ENCODE assay signal across 15 cellular contexts in the genomic region with DNA sequence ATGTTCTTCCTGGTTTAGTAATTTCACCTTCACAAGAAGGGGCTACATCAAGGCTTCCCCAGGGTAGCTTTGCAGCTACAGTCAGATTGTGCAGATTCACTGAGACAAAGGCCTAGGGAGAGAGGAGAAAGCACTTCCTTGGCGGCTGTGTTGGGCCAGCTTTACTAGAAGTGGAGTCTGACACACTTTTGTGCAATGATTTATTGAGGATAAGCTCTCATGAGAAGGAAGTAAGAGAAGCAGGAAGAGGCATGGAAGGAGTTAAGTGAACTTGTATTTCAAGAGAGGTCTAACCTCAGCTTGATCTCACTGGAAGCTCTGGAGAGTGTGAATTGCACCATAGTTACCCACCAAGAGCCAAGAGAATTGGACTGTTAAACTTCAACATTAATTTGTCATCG.
DNase-seq lines count a peak whose midpoint lies in the region; ATAC-seq, FAIRE-seq and TF ChIP-seq lines count a peak whose summit lies in the region.
"Had no signal": no experiment of that assay in that cellular context is flagged by ENCODE, and none has a peak within 500 bp of the region (broad histone marks: within the 10 kb centered on the region; RNA-seq: fewer than 3 reads in every experiment).

No MANE protein-coding gene starts in this region.

- WGBS in heart right ventricle, 2 donors: 96% methylated on average over 2 of the region's 2 CpGs
- 80 to 82% methylated on average over 1 to 2 of the region's 2 CpGs for WGBS in transverse colon (ENCODE audit: low coverage in 1 of 2), 2 donors
- WGBS in stomach, 5 donors: 89 to 98% (median 95%) methylated on average over 2 of the region's 2 CpGs

- no peaks in the 10 kb centered on the region for H3K9me3 Mint-ChIP-seq in activated CD4-positive, alpha-beta memory T cell treated with anti-CD3 and anti-CD28 coated beads for 36 hours

- CTCF ChIA-PET in activated CD4-positive, alpha-beta memory T cell treated with anti-CD3 and anti-CD28 coated beads for 36 hours (lab: Charles Lee): interaction anchor here (1.5 to 1.6 kb wide), 2 partner anchors 8 to 26 kb away, joined by 4 to 5 read pairs; no protein-coding TSS in a partner anchor

- peak overlapping the region in 8 of 10 donors; percentile 8 to 83 (median 31) for H3K27ac ChIP-seq in heart right ventricle
- peak overlapping the region in 1 of 2 donors; percentile 73 for H3K27ac ChIP-seq in left lung
- peak overlapping the region; percentile 27 to 82 (median 50) for H3K27ac ChIP-seq in transverse colon
- peak overlapping the region in 2 of 5 donors; percentile 21 for H3K27ac ChIP-seq in stomach
- H3K27ac ChIP-seq: ovary had no signal

- DNase-seq in heart right ventricle: no peak
- no peak for DNase-seq in Right ventricle myocardium inferior (ENCODE audit: missing footprints)
- peak; percentile 51 for DNase-seq in activated CD4-positive, alpha-beta memory T cell treated with anti-CD3 and anti-CD28 coated beads for 36 hours
- DNase-seq in left lung: no peak
- DNase-seq in transverse colon: no peak
- no peak for DNase-seq in activated gamma-delta T cell (lab: John Stamatoyannopoulos, UW)
- no peak for DNase-seq in GM12892 (ENCODE audit: insufficient read length)
- no peak for DNase-seq in stomach
- DNase-seq: NCI-H146; NCI-H82; ovary; stimulated activated CD4-positive, alpha-beta T cell treated with anti-CD3 and anti-CD28 coated beads, Interleukin-4, amount 100 ng/mL, for 24 hours; trophoblast cell had no signal

- H3K27me3 Mint-ChIP-seq in activated CD4-positive, alpha-beta memory T cell treated with anti-CD3 and anti-CD28 coated beads for 36 hours: no peaks in the 10 kb centered on the region

- no peak for FAIRE-seq in GM12892 (lab: Jason Lieb, UNC)
- FAIRE-seq: bronchial epithelial cell, islet of Langerhans had no signal

- intact Hi-C loops in heart right ventricle (cut with DNase I): loop anchor here in 6 of 10 donors (2.0 to 10.0 kb wide), 7 partner anchors 70 to 573 kb away; no protein-coding TSS in a partner anchor
- intact Hi-C loops in Right ventricle myocardium inferior (cut with DNase I): loop anchor here (5.0 kb wide), 2 partner anchors 33 to 398 kb away; no protein-coding TSS in a partner anchor
- intact Hi-C loops in activated CD4-positive, alpha-beta memory T cell treated with anti-CD3 and anti-CD28 coated beads for 36 hours (cut with micrococcal nuclease): loop anchor here (1.0 to 2.0 kb wide), 4 partner anchors 8 to 338 kb away; no protein-coding TSS in a partner anchor
- intact Hi-C loops in left lung (cut with DNase I): no loop called here
- intact Hi-C loops in transverse colon (cut with DNase I; ENCODE audit: low total_unique reads): loop anchor here (10.0 kb wide), 2 partner anchors 70 to 170 kb away; no protein-coding TSS in a partner anchor
- intact Hi-C loops in stomach (cut with DNase I; ENCODE audit: low total_unique reads): no loop called here

- H3K36me3 ChIP-seq in heart right ventricle (peaks cover 0 to 89% (median 4%) of the 10 kb centered on the region in 9 donors), left lung (peaks cover 0 to 53% of the 10 kb centered on the region in 2 donors), transverse colon (peaks cover 0 to 10% (median 0%) of the 10 kb centered on the region in 4 donors), stomach (peaks cover 6 to 77% (median 41%) of the 10 kb centered on the region in 4 donors)
- H3K36me3 ChIP-seq: ovary had no signal

- peak overlapping the region; percentile 77 for H3K27ac Mint-ChIP-seq in activated CD4-positive, alpha-beta memory T cell treated with anti-CD3 and anti-CD28 coated beads for 36 hours

- peaks cover 22 to 100% (median 96%) of the 10 kb centered on the region in 9 donors for H3K4me1 ChIP-seq in heart right ventricle
- peaks cover 47 to 93% of the 10 kb centered on the region in 2 donors for H3K4me1 ChIP-seq in left lung
- peaks cover 44 to 95% (median 70%) of the 10 kb centered on the region in 4 donors for H3K4me1 ChIP-seq in transverse colon
- H3K4me1 ChIP-seq in stomach: peaks cover 57 to 98% (median 79%) of the 10 kb centered on the region in 4 donors

- H3K4me3 Mint-ChIP-seq in activated CD4-positive, alpha-beta memory T cell treated with anti-CD3 and anti-CD28 coated beads for 36 hours: no peak overlapping the region

- in situ Hi-C loops in transverse colon (cut with MboI; ENCODE audit: low pct_ligation_motif_present in 1 of 4, low pct_unique_long_range_greater_than_20kb in 1 of 4, low sequenced_read_pairs in 3 of 4): loop anchor here in 1 of 4 donors (25.0 kb wide), 1 partner anchor 173 kb away; no protein-coding TSS in a partner anchor

- peaks cover 89% of the 10 kb centered on the region for H3K4me1 Mint-ChIP-seq in activated CD4-positive, alpha-beta memory T cell treated with anti-CD3 and anti-CD28 coated beads for 36 hours (ENCODE audit: low read depth)

- POLR2A ChIA-PET in activated CD4-positive, alpha-beta memory T cell treated with anti-CD3 and anti-CD28 coated beads for 36 hours (lab: Charles Lee): interaction anchor here (1.0 to 1.6 kb wide), 2 partner anchors 27 to 75 kb away, joined by 3 to 9 read pairs; no protein-coding TSS in a partner anchor

- ATAC-seq in heart right ventricle: no peak
- ATAC-seq in Right ventricle myocardium inferior: no peak
- peak; percentile 28 for ATAC-seq in left lung

- no peak for TF ChIP-seq EP300 in transverse colon (IDR thresholded peaks at IDR 0.05; ENCODE audit: low read depth)
- no peak for TF ChIP-seq EP300 in stomach (IDR thresholded peaks at IDR 0.05)

- H3K9me3 ChIP-seq in heart right ventricle (no peaks in the 10 kb centered on the region), left lung (no peaks in the 10 kb centered on the region), transverse colon (no peaks in the 10 kb centered on the region), stomach (no peaks in the 10 kb centered on the region)
- H3K9me3 ChIP-seq: ovary had no signal

- H3K4me3 ChIP-seq in heart right ventricle (no peak overlapping the region), left lung (no peak overlapping the region), transverse colon (no peak overlapping the region), stomach (no peak overlapping the region)
- H3K4me3 ChIP-seq: ovary had no signal

- peaks cover 59% of the 10 kb centered on the region for H3K36me3 Mint-ChIP-seq in activated CD4-positive, alpha-beta memory T cell treated with anti-CD3 and anti-CD28 coated beads for 36 hours

- no peak for TF ChIP-seq POLR2A in transverse colon (IDR thresholded peaks at IDR 0.05)
- no peak for TF ChIP-seq POLR2A in GM12892 (IDR thresholded peaks at IDR 0.05; ENCODE audit: low read depth, low read length)
- TF ChIP-seq POLR2A in stomach (IDR thresholded peaks at IDR 0.05): no peak

- H3K27me3 ChIP-seq in heart right ventricle: no peaks in the 10 kb centered on the region
- no peaks in the 10 kb centered on the region for H3K27me3 ChIP-seq in left lung
- H3K27me3 ChIP-seq in transverse colon: no peaks in the 10 kb centered on the region
- no peaks in the 10 kb centered on the region for H3K27me3 ChIP-seq in stomach
- H3K27me3 ChIP-seq: ovary had no signal

- TF ChIP-seq CTCF in heart right ventricle (IDR thresholded peaks at IDR 0.05) (no peak), left lung (IDR thresholded peaks at IDR 0.05) (no peak), transverse colon (IDR thresholded peaks at IDR 0.05) (no peak), stomach (IDR thresholded peaks at IDR 0.05) (no peak)

Comparison
In these comparisons a context has a peak if more than half of its experiments do, and no peak if none do; other contexts are left out.
1. intact Hi-C loops: an anchor here in heart right ventricle (2.0 to 10.0 kb wide), Right ventricle myocardium inferior (5.0 kb wide), activated CD4-positive, alpha-beta memory T cell treated with anti-CD3 and anti-CD28 coated beads for 36 hours (1.0 to 2.0 kb wide) and transverse colon (10.0 kb wide); none called in left lung and stomach.